In genomic region chr17:45042346-45043120, GRCh38 we compare ENCODE assay signal across 11 cellular contexts. TPM values are rescaled to one million over a fixed set of nuclear protein-coding genes. Genes with fewer than 3 reads are reported as not detected.
DNase-seq lines count a peak whose midpoint lies in the region; FAIRE-seq and TF ChIP-seq lines count a peak whose summit lies in the region.
"Had no signal": no experiment of that assay in that cellular context is flagged by ENCODE, and none has a peak within 500 bp of the region (broad histone marks: within the 10 kb centered on the region; RNA-seq: fewer than 3 reads in every experiment).

No MANE protein-coding gene starts in this region.

- H3K4me1 ChIP-seq in mammary epithelial cell (ENCODE audit: insufficient read depth, low read length) (peaks cover 57% of the 10 kb centered on the region), osteoblast (ENCODE audit: insufficient read depth, low read length) (peaks cover 31% of the 10 kb centered on the region)
- H3K4me1 ChIP-seq: colonic mucosa had no signal

- H3K27me3 ChIP-seq in mammary epithelial cell (ENCODE audit: insufficient read depth, low read length) (no peaks in the 10 kb centered on the region), osteoblast (ENCODE audit: insufficient read depth, low read length) (no peaks in the 10 kb centered on the region)
- H3K27me3 ChIP-seq: colonic mucosa had no signal

- in situ Hi-C loops in mammary epithelial cell (cut with MboI; ENCODE audit: low sequenced_read_pairs in 2 of 2), result no loop called here

- H3K9me3 Mint-ChIP-seq in activated CD4-positive, alpha-beta T cell treated with anti-CD3 and anti-CD28 coated beads, Interleukin-2, amount 10 ng/mL, durations not matched to agents 7 days and 5 days, result no peaks in the 10 kb centered on the region

- peaks cover 9% of the 10 kb centered on the region for H3K36me3 Mint-ChIP-seq in activated CD4-positive, alpha-beta T cell treated with anti-CD3 and anti-CD28 coated beads, Interleukin-2, amount 10 ng/mL, durations not matched to agents 7 days and 5 days (ENCODE audit: low read depth)

- H3K27ac Mint-ChIP-seq in activated CD4-positive, alpha-beta T cell treated with anti-CD3 and anti-CD28 coated beads, Interleukin-2, amount 10 ng/mL, durations not matched to agents 7 days and 5 days, result peak overlapping the region; percentile 25

- no peaks in the 10 kb centered on the region for H3K27me3 Mint-ChIP-seq in activated CD4-positive, alpha-beta T cell treated with anti-CD3 and anti-CD28 coated beads, Interleukin-2, amount 10 ng/mL, durations not matched to agents 7 days and 5 days

- no peak for DNase-seq in activated CD4-positive, alpha-beta T cell treated with anti-CD3 and anti-CD28 coated beads, Interleukin-2, amount 10 ng/mL, durations not matched to agents 7 days and 5 days
- DNase-seq in activated CD4-positive, alpha-beta T cell treated with anti-CD3 and anti-CD28 coated beads, Interleukin-2, amount 50 U/mL, for 48 hours, result no peak
- DNase-seq in GM19239 (ENCODE audit: insufficient read length, low spot score) (no peak), mammary epithelial cell (no peak), osteoblast (ENCODE audit: insufficient read length, low spot score, missing footprints) (peak; percentile 77), NCI-H1105 (lab: John Stamatoyannopoulos, UW) (no peak), mucosa of gallbladder (ENCODE audit: low spot score) (no peak), DMS153 (lab: John Stamatoyannopoulos, UW) (no peak)
- DNase-seq: colonic mucosa, NCI-H2081, SIG-M5 had no signal

- H3K79me2 ChIP-seq in mammary epithelial cell (ENCODE audit: insufficient read depth, low read length), result peaks cover 49% of the 10 kb centered on the region
- H3K79me2 ChIP-seq in osteoblast (ENCODE audit: insufficient read depth, low read length), result peaks cover 74% of the 10 kb centered on the region

- peak overlapping the region; percentile 81 for H3K4me2 ChIP-seq in mammary epithelial cell (ENCODE audit: insufficient read depth, low read depth, low read length)
- H3K4me2 ChIP-seq in osteoblast (ENCODE audit: insufficient read depth, low read length), result no peak overlapping the region

- peaks cover 20% of the 10 kb centered on the region for H3K4me1 Mint-ChIP-seq in activated CD4-positive, alpha-beta T cell treated with anti-CD3 and anti-CD28 coated beads, Interleukin-2, amount 10 ng/mL, durations not matched to agents 7 days and 5 days

- no peaks in the 10 kb centered on the region for H3K36me3 ChIP-seq in mammary epithelial cell (ENCODE audit: insufficient read depth, low read length)
- no peaks in the 10 kb centered on the region for H3K36me3 ChIP-seq in osteoblast (ENCODE audit: insufficient read depth, low read length)
- H3K36me3 ChIP-seq: colonic mucosa had no signal

- H3K4me3 ChIP-seq in mammary epithelial cell (replicated peaks in 1 of 3; ENCODE audit: insufficient read depth in 1 of 3, low read depth in 2 of 3, low read length in 3 of 3) (no peak overlapping the region), osteoblast (ENCODE audit: insufficient read depth, low read length) (no peak overlapping the region)
- H3K4me3 ChIP-seq: colonic mucosa had no signal

- no peak overlapping the region for H3K4me3 Mint-ChIP-seq in activated CD4-positive, alpha-beta T cell treated with anti-CD3 and anti-CD28 coated beads, Interleukin-2, amount 10 ng/mL, durations not matched to agents 7 days and 5 days

- no peak for TF ChIP-seq CTCF in mammary epithelial cell (conservative IDR thresholded peaks at IDR 0.05 in 1 of 2, IDR thresholded peaks at IDR 0.05 in 1 of 2; ENCODE audit: extremely low read depth in 1 of 2, insufficient read depth in 1 of 2, low read depth in 1 of 2, low read length in 2 of 2)
- no peak for TF ChIP-seq CTCF in osteoblast (IDR thresholded peaks at IDR 0.05; ENCODE audit: extremely low read depth, low read depth, low read length)

- peak; percentile 62 for FAIRE-seq in GM19239 (lab: Jason Lieb, UNC)

- H3K9me3 ChIP-seq in mammary epithelial cell (replicated peaks; ENCODE audit: insufficient read depth, low read length) (no peaks in the 10 kb centered on the region), osteoblast (ENCODE audit: low read depth, low read length) (no peaks in the 10 kb centered on the region)
- H3K9me3 ChIP-seq: colonic mucosa had no signal

- dilution Hi-C loops in mammary epithelial cell (cut with HindIII; ENCODE audit: low sequenced_read_pairs), result no loop called here

- WGBS in mammary epithelial cell (ENCODE audit: low coverage, missing lambda C conversion rate), result 38% methylated on average over 11 of the region's 11 CpGs

- intact Hi-C loops in mammary epithelial cell (cut with micrococcal nuclease), result no loop called here

- no peak overlapping the region for H2AFZ ChIP-seq in mammary epithelial cell (ENCODE audit: low read depth, low read length)
- no peak overlapping the region for H2AFZ ChIP-seq in osteoblast (ENCODE audit: low read length)

- no peak overlapping the region for H3K9ac ChIP-seq in mammary epithelial cell (ENCODE audit: insufficient read depth, low read length)

- BruUV-seq in mammary epithelial cell (replicated peaks; lab: Mats Ljungman, UMichigan), result no TSS peak

- H3K27ac ChIP-seq in mammary epithelial cell (ENCODE audit: insufficient read depth, low read depth, low read length) (peak overlapping the region; percentile 99), osteoblast (ENCODE audit: low read depth, low read length) (no peak overlapping the region)
- H3K27ac ChIP-seq: colonic mucosa had no signal

- H4K20me1 ChIP-seq in mammary epithelial cell (ENCODE audit: insufficient read depth, low read length) (no peaks in the 10 kb centered on the region), osteoblast (ENCODE audit: insufficient read depth, low read length) (peaks cover 41% of the 10 kb centered on the region)

- POLR2A ChIA-PET in activated CD4-positive, alpha-beta T cell treated with anti-CD3 and anti-CD28 coated beads, Interleukin-2, amount 10 ng/mL, durations not matched to agents 7 days and 5 days (lab: Charles Lee), result interaction anchor here (0.6 to 0.8 kb wide), 2 partner anchors 8 to 121 kb away, joined by 3 to 5 read pairs; no protein-coding TSS in a partner anchor

- CTCF ChIA-PET in activated CD4-positive, alpha-beta T cell treated with anti-CD3 and anti-CD28 coated beads, Interleukin-2, amount 10 ng/mL, durations not matched to agents 7 days and 5 days (lab: Charles Lee), result interaction anchor here (0.6 to 0.9 kb wide), 4 partner anchors 8 to 1077 kb away, joined by 3 read pairs; partner anchors contain the start of gene GRN
- CTCF ChIA-PET in mammary epithelial cell (lab: Charles Lee; ENCODE audit: low non-redundant PET), result no interaction called here

RNA-seq across cellular contexts. Expression of gene DCAKD, which starts 8.9 kb away (rescaled TPM):
- total RNA-seq in activated CD4-positive, alpha-beta T cell treated with anti-CD3 and anti-CD28 coated beads, Interleukin-2, amount 10 ng/mL, durations not matched to agents 7 days and 5 days, result 10 to 100 TPM; 36.5 to 38.6 TPM
- total RNA-seq in mammary epithelial cell, result 10 to 100 TPM; 35.4 to 68.0 TPM
- polyA plus RNA-seq in mammary epithelial cell, result 27.7 TPM
- polyA minus RNA-seq in mammary epithelial cell, result 40.8 TPM
- 34.5 and 39.1 TPM in 2 replicates for total RNA-seq in osteoblast
- total RNA-seq in mucosa of gallbladder, result 38.3 TPM

RNA-seq across cellular contexts. Expression of gene NMT1, which starts 18.6 kb away (rescaled TPM):
- 100 to 1,000 TPM; 118 to 138 TPM for total RNA-seq in activated CD4-positive, alpha-beta T cell treated with anti-CD3 and anti-CD28 coated beads, Interleukin-2, amount 10 ng/mL, durations not matched to agents 7 days and 5 days
- total RNA-seq in mammary epithelial cell (100 to 1,000 TPM in 1 of 2 donors, 10 to 100 TPM in 1; 80.0 to 143 TPM), osteoblast (51.8 and 66.6 TPM in 2 replicates), mucosa of gallbladder (109 TPM)
- polyA plus RNA-seq in mammary epithelial cell, result 55.9 TPM
- polyA minus RNA-seq in mammary epithelial cell, result 170 TPM
